11 cellular contexts compared by ENCODE assay signal in the genomic region with DNA sequence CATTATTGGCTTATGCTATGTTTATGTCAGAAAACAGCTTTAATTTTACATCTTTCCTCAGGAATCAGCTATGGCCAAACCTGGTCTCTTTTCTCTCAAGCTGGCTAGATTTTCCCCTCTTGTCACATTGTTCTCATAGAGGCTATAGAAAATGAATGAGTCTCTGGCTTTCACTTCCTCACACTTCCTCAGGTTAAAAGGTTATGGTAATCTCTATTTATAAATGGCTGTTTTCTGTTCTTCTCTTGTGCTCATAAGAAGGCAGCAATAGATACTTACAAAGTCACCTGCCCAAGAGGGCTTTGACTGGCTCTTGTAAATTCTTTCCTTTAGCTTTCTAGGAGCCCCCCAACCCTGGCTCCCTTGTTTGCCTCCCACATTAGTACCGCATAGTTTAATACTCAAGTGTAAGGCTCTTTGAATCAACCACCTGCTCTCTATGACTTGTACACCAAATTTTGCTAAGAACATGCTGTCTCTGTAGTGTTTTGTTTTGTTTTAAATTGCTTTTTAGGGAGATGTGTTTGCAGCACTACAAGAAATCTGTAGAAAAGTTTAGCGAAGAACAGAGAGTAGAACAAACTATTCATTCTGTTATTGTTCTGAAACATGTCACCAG.
DNase-seq lines count a peak whose midpoint lies in the region; ATAC-seq and TF ChIP-seq lines count a peak whose summit lies in the region.
"Had no signal": no experiment of that assay in that cellular context is flagged by ENCODE, and none has a peak within 500 bp of the region (broad histone marks: within the 10 kb centered on the region; RNA-seq: fewer than 3 reads in every experiment).

No MANE protein-coding gene starts in this region.

- peaks cover 11% of the 10 kb centered on the region for H3K27me3 Mint-ChIP-seq in CD4-positive, alpha-beta T cell

- no peaks in the 10 kb centered on the region for H3K9me3 ChIP-seq in CD4-positive, alpha-beta T cell (ENCODE audit: control insufficient read depth, low read length)
- H3K9me3 ChIP-seq in lower lobe of right lung: no peaks in the 10 kb centered on the region

- H3K4me1 ChIP-seq in lower lobe of right lung: no peaks in the 10 kb centered on the region

- H3K36me3 ChIP-seq in lower lobe of right lung: no peaks in the 10 kb centered on the region

- no peak overlapping the region for H3K27ac Mint-ChIP-seq in CD4-positive, alpha-beta T cell

- intact Hi-C loops in CD4-positive, alpha-beta T cell (cut with DNase I, micrococcal nuclease): no loop called here
- intact Hi-C loops in lower lobe of right lung (cut with DNase I): no loop called here

- no peaks in the 10 kb centered on the region for H3K36me3 Mint-ChIP-seq in CD4-positive, alpha-beta T cell (ENCODE audit: low read depth)

- CTCF ChIA-PET in CD4-positive, alpha-beta T cell (lab: Charles Lee): no interaction called here

- no peaks in the 10 kb centered on the region for H3K4me1 Mint-ChIP-seq in CD4-positive, alpha-beta T cell (ENCODE audit: low read depth)

- no peaks in the 10 kb centered on the region for H3K27me3 ChIP-seq in CD4-positive, alpha-beta T cell (ENCODE audit: control insufficient read depth, insufficient read depth, low read length)
- H3K27me3 ChIP-seq in lower lobe of right lung (ENCODE audit: low read depth): no peaks in the 10 kb centered on the region

- DNase-seq in GM12864 (ENCODE audit: low read depth) (peak; percentile 49), NCI-H69 (lab: John Stamatoyannopoulos, UW) (peak; percentile 54), HCEC 1CT (no peak), cerebellar nuclear complex (lab: John Stamatoyannopoulos, UW) (no peak), lower lobe of right lung (no peak)
- no peak for DNase-seq in CD4-positive, alpha-beta T cell
- DNase-seq: activated CD4-positive, CD25-positive, alpha-beta regulatory T cell; DND-41; Kasumi-1 had no signal

- ATAC-seq in GM19397 (IDR thresholded peaks at IDR 0.05; ENCODE audit: unreplicated experiment) (peak; percentile 97), HG03066 (IDR thresholded peaks at IDR 0.05; ENCODE audit: low read depth, unreplicated experiment) (peak; percentile 100), lower lobe of right lung (no peak)
- ATAC-seq in CD4-positive, alpha-beta T cell (ENCODE audit: poor library complexity): no peak

- no peak overlapping the region for H3K4me3 ChIP-seq in GM12864 (ENCODE audit: low read depth, low read length)
- no peak overlapping the region for H3K4me3 ChIP-seq in lower lobe of right lung

- H3K9me3 Mint-ChIP-seq in CD4-positive, alpha-beta T cell: no peaks in the 10 kb centered on the region

- H3K27ac ChIP-seq in CD4-positive, alpha-beta T cell (ENCODE audit: low read depth, low read length): no peak overlapping the region
- H3K27ac ChIP-seq in lower lobe of right lung: no peak overlapping the region

- no peak overlapping the region for H3K4me3 Mint-ChIP-seq in CD4-positive, alpha-beta T cell

- POLR2A ChIA-PET in CD4-positive, alpha-beta T cell (lab: Charles Lee): no interaction called here

- TF ChIP-seq CTCF in GM12864 (IDR thresholded peaks at IDR 0.05; ENCODE audit: low read depth, low read length, missing control alignments) (no peak), lower lobe of right lung (IDR thresholded peaks at IDR 0.05) (no peak)
- no peak for TF ChIP-seq CTCF in CD4-positive, alpha-beta T cell (IDR thresholded peaks at IDR 0.05)

Comparison
In these comparisons a context has a peak if more than half of its experiments do, and no peak if none do; other contexts are left out.
1. DNase-seq: peak in GM12864 (single experiment) and NCI-H69 (single experiment); none in HCEC 1CT (single experiment), cerebellar nuclear complex (0 of 2), CD4-positive, alpha-beta T cell (0 of 10) and lower lobe of right lung (single experiment).
2. ATAC-seq: peak in GM19397 (single experiment) and HG03066 (single experiment); none in CD4-positive, alpha-beta T cell (single experiment) and lower lobe of right lung (0 of 2).